Comparison of ENCODE assay signal across 10 cellular contexts in genomic region chr10:123398180-123398591, GRCh38.
DNase-seq lines count a peak whose midpoint lies in the region; ATAC-seq lines count a peak whose summit lies in the region.
"Had no signal": no experiment of that assay in that cellular context is flagged by ENCODE, and none has a peak within 500 bp of the region (broad histone marks: within the 10 kb centered on the region; RNA-seq: fewer than 3 reads in every experiment).

No MANE protein-coding gene starts in this region.

- DNase-seq in NOMO-1 treated with dmso at 0.1 percent for 144 hours (lab: John Stamatoyannopoulos, UW; ENCODE audit: unreplicated experiment) (peak; percentile 41), NCI-H2107 (lab: John Stamatoyannopoulos, UW) (no peak), NCI-H1105 treated with DMSO at 0.1 percent for 48 hours (lab: John Stamatoyannopoulos, UW) (no peak), SKM-1 treated with dmso at 0.1 percent for 144 hours (lab: John Stamatoyannopoulos, UW; ENCODE audit: unreplicated experiment) (no peak), epidermal melanocyte (ENCODE audit: insufficient read length, low spot score) (no peak)
- DNase-seq: NCI-H2081 treated with DMSO at 0.1 percent for 48 hours, T1000 had no signal

- ATAC-seq in GM18498 (IDR thresholded peaks at IDR 0.05; ENCODE audit: unreplicated experiment) (peak; percentile 76), GM19467 (IDR thresholded peaks at IDR 0.05; ENCODE audit: unreplicated experiment) (peak; percentile 71), HG03045 (IDR thresholded peaks at IDR 0.05; ENCODE audit: unreplicated experiment) (peak; percentile 80)
